8 cellular contexts compared by ENCODE assay signal in genomic region chr1:220690140-220691038, GRCh38. TPM values are rescaled to one million over a fixed set of nuclear protein-coding genes. Genes with fewer than 3 reads are reported as not detected.
DNase-seq lines count a peak whose midpoint lies in the region; TF ChIP-seq lines count a peak whose summit lies in the region.

Gene C1orf115 (plus strand): TSS chr1:220690363. CDS start chr1:220690403, 40 bp downstream.

- in situ Hi-C loops in GM23248 (cut with MboI), result no loop called here

- H3K79me2 ChIP-seq in GM23248 (ENCODE audit: insufficient read depth), result no peaks in the 10 kb centered on the region

- H3K9ac ChIP-seq in GM23248 (peak within 1 kb of the TSS; percentile 30; the same call in 1 of the 2 replicates), rectal smooth muscle tissue (ENCODE audit: low read length) (peak within 1 kb of the TSS; percentile 41)

- no peaks in the 10 kb centered on the region for H3F3A ChIP-seq in GM23248 (ENCODE audit: insufficient read depth)

- H3K9me3 ChIP-seq in GM23248 (ENCODE audit: low read depth), result no peaks in the 10 kb centered on the region
- no peaks in the 10 kb centered on the region for H3K9me3 ChIP-seq in adrenal gland (replicated peaks in 1 of 3)
- H3K9me3 ChIP-seq in right atrium auricular region, result no peaks in the 10 kb centered on the region
- H3K9me3 ChIP-seq in vagina, result no peaks in the 10 kb centered on the region

- TF ChIP-seq CTCF in adrenal gland (IDR thresholded peaks at IDR 0.05) (peak; percentile 71 to 97 (median 80)), right atrium auricular region (IDR thresholded peaks at IDR 0.05) (peak; percentile 98 to 99), vagina (IDR thresholded peaks at IDR 0.05) (peak; percentile 78 to 92 (median 84))

- H3K27ac ChIP-seq in GM23248, result no peak within 1 kb of the TSS
- H3K27ac ChIP-seq in adrenal gland, result peak within 1 kb of the TSS in 1 of 5 donors; percentile 10
- H3K27ac ChIP-seq in right atrium auricular region, result peak within 1 kb of the TSS; percentile 72 to 77
- no peak within 1 kb of the TSS for H3K27ac ChIP-seq in rectal smooth muscle tissue (ENCODE audit: low read depth, low read length)
- H3K27ac ChIP-seq in vagina, result peak within 1 kb of the TSS; percentile 65

- H4K20me1 ChIP-seq in GM23248 (ENCODE audit: insufficient read depth), result no peaks in the 10 kb centered on the region

- DNase-seq in ELF-1 (ENCODE audit: low read depth, low spot score), result peak; percentile 93
- peak; percentile 61 for DNase-seq in GM23248
- peak; percentile 88 for DNase-seq in LoVo (ENCODE audit: low spot score)
- DNase-seq in SKM-1 (lab: John Stamatoyannopoulos, UW; ENCODE audit: unreplicated experiment), result peak; percentile 76
- peak; percentile 54 to 83 (median 75) for DNase-seq in adrenal gland
- DNase-seq in right atrium auricular region (ENCODE audit: low spot score), result peak; percentile 74
- DNase-seq in vagina (ENCODE audit: extremely low spot score in 2 of 2), result no peak

- H3K4me1 ChIP-seq in GM23248 (ENCODE audit: insufficient read depth), result peaks cover 7% of the 10 kb centered on the region; the same call in 1 of the 2 replicates
- H3K4me1 ChIP-seq in adrenal gland (replicated peaks in 1 of 2), result peaks cover 0 to 16% of the 10 kb centered on the region in 2 donors
- H3K4me1 ChIP-seq in right atrium auricular region, result peaks cover 0 to 11% of the 10 kb centered on the region in 2 donors
- peaks cover 3% of the 10 kb centered on the region for H3K4me1 ChIP-seq in rectal smooth muscle tissue (ENCODE audit: control insufficient read depth, insufficient read depth, low read length)
- H3K4me1 ChIP-seq in vagina, result no peaks in the 10 kb centered on the region

- H3K4me3 ChIP-seq in GM23248 (peak within 1 kb of the TSS; percentile 80), adrenal gland (peak within 1 kb of the TSS in 2 of 4 donors; percentile 42 to 69), right atrium auricular region (peak within 1 kb of the TSS; percentile 74 to 77), rectal smooth muscle tissue (ENCODE audit: low read length) (peak within 1 kb of the TSS; percentile 74), vagina (peak within 1 kb of the TSS; percentile 65 to 71)

- intact Hi-C loops in adrenal gland (cut with DNase I), result loop anchor here (5.0 to 10.0 kb wide), 2 partner anchors 42 to 84 kb away; no protein-coding TSS in a partner anchor
- intact Hi-C loops in vagina (cut with DNase I), result loop anchor here (5.0 kb wide), 1 partner anchor 42 kb away; no protein-coding TSS in a partner anchor

- H3K36me3 ChIP-seq in GM23248 (ENCODE audit: low read depth) (no peaks in the 10 kb centered on the region), adrenal gland (replicated peaks in 1 of 2) (no peaks in the 10 kb centered on the region), right atrium auricular region (no peaks in the 10 kb centered on the region), rectal smooth muscle tissue (ENCODE audit: control insufficient read depth, insufficient read depth, low read length) (no peaks in the 10 kb centered on the region), vagina (no peaks in the 10 kb centered on the region)

- TF ChIP-seq POLR2A in adrenal gland (IDR thresholded peaks at IDR 0.05) (peak in 1 of 2 donors; percentile 17), vagina (IDR thresholded peaks at IDR 0.05) (no peak)

- H3K4me2 ChIP-seq in GM23248 (ENCODE audit: unreplicated experiment), result peak within 1 kb of the TSS; percentile 77

- H3K27me3 ChIP-seq in GM23248 (replicated peaks; ENCODE audit: insufficient read depth) (peaks cover 30% of the 10 kb centered on the region), adrenal gland (no peaks in the 10 kb centered on the region), right atrium auricular region (no peaks in the 10 kb centered on the region), rectal smooth muscle tissue (ENCODE audit: control insufficient read depth, insufficient read depth, low read length) (no peaks in the 10 kb centered on the region), vagina (no peaks in the 10 kb centered on the region)

- H2AFZ ChIP-seq in GM23248, result peak within 1 kb of the TSS; percentile 87

- H3K9me2 ChIP-seq in GM23248 (ENCODE audit: insufficient read depth), result no peaks in the 10 kb centered on the region

- 5 to 6% methylated on average over 65 to 71 of the region's 93 CpGs for WGBS in GM23248 (ENCODE audit: low coverage in 1 of 2, low lambda C conversion rate in 2 of 2, missing lambda C conversion rate in 2 of 2), 2 experiments
- WGBS in adrenal gland, 4 donors, result 2 to 8% (median 5%) methylated on average over 29 to 93 of the region's 93 CpGs

RNA-seq across cellular contexts. Expression of gene C1orf115, which starts in this region (rescaled TPM):
- 0.76 and 1.9 TPM in 2 replicates for total RNA-seq in GM23248 (2014; rRNA removed; shearing (Covaris generic))
- polyA plus RNA-seq in GM23248 (2016; fragmentation: Nextera tagmentation; extraction: Ambion mirVana) (0.58 and 0.83 TPM in 2 replicates), adrenal gland (1 to 10 TPM; 4.5 to 7.7 (median 7.3) TPM)
- total RNA-seq in adrenal gland (10 to 100 TPM in 1 of 8 donors, 1 to 10 TPM in 7; 1.1 to 12.7 (median 7.0) TPM), right atrium auricular region (10 to 100 TPM; 19.2 to 19.8 TPM), vagina (11.0 TPM)

Comparison
In these comparisons a context has a peak if more than half of its experiments do, and no peak if none do; other contexts are left out.
1. DNase-seq: peak in ELF-1 (single experiment), GM23248 (single experiment), LoVo (single experiment), SKM-1 (single experiment), adrenal gland (7 of 7) and right atrium auricular region (single experiment); none in vagina (0 of 2).
2. H3K27ac ChIP-seq: peak in right atrium auricular region (2 of 2) and vagina (single experiment); none in GM23248 (single experiment) and rectal smooth muscle tissue (single experiment).
3. Peak in every context shown above with its lines, with median percentiles within 50 percentile points of each other: CTCF ChIP-seq.